1 cellular context compared by ENCODE assay signal in the genomic region with DNA sequence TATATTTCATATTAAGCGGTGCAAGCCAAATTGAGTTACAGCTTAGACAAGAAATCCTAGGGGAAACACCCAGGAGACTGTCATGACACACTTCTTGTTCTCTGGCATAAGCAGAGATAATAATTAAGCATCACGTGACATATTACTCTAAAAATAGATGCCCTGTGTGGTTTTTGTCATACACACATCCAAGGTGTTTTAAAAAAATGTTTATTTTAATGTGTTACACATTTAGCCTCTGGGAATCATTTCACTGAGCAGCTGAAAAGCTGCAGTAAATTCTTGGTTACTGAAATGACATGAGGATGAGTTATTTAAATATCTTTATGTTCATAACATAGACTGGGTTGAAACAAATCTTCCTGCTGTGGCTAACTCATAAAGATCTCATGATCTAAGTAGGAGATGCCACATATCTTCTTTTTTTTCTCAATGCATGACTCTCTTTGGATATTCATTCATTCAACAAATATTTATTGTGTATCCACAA.
TF ChIP-seq lines count a peak whose summit lies in the region.

No MANE protein-coding gene starts in this region.

TF ChIP-seq in GM12878, 131 proteins besides CTCF, POLR2A, EP300 and RAD21 (continued from another document and continues in another):
- TF ChIP-seq, protein P1, sequence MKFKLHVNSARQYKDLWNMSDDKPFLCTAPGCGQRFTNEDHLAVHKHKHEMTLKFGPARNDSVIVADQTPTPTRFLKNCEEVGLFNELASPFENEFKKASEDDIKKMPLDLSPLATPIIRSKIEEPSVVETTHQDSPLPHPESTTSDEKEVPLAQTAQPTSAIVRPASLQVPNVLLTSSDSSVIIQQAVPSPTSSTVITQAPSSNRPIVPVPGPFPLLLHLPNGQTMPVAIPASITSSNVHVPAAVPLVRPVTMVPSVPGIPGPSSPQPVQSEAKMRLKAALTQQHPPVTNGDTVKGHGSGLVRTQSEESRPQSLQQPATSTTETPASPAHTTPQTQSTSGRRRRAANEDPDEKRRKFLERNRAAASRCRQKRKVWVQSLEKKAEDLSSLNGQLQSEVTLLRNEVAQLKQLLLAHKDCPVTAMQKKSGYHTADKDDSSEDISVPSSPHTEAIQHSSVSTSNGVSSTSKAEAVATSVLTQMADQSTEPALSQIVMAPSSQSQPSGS (IDR thresholded peaks at IDR 0.05; ENCODE audit: low read length) = peak; percentile 11; the same call in 1 of the 2 replicates
- TF ChIP-seq BMI1 (IDR thresholded peaks at IDR 0.05; ENCODE audit: borderline replicate concordance) (no peak), SUZ12 (IDR thresholded peaks at IDR 0.05; ENCODE audit: unreplicated experiment) (no peak), SMAD5 (IDR thresholded peaks at IDR 0.05; ENCODE audit: low read depth) (no peak), IKZF2 (IDR thresholded peaks at IDR 0.05) (peak; percentile 8 to 41; a peak in 2 of 4 replicates), SP1 (IDR thresholded peaks at IDR 0.05; ENCODE audit: low read depth, low read length) (no peak), EZH2 (IDR thresholded peaks at IDR 0.05; ENCODE audit: borderline replicate concordance, control insufficient read depth, low read depth, low read length) (no peak), NR2F1 (conservative IDR thresholded peaks at IDR 0.05) (no peak; the same call in 1 of the 2 replicates), STAT1 (conservative IDR thresholded peaks at IDR 0.05) (no peak), ZBED1 (IDR thresholded peaks at IDR 0.05; ENCODE audit: borderline replicate concordance) (no peak), ASH2L (IDR thresholded peaks at IDR 0.05; ENCODE audit: borderline replicate concordance, low read depth) (no peak), ZZZ3 (IDR thresholded peaks at IDR 0.05; ENCODE audit: control insufficient read depth, insufficient read length, low read depth) (no peak), CHD2 (IDR thresholded peaks at IDR 0.05; ENCODE audit: borderline replicate concordance, low read depth, low read length) (no peak), EGR1 (IDR thresholded peaks at IDR 0.05; ENCODE audit: borderline replicate concordance in 1 of 2, low read depth in 2 of 2, low read length in 2 of 2) (no peak), CBX3 (IDR thresholded peaks at IDR 0.05; ENCODE audit: borderline replicate concordance, low read depth) (no peak), TCF7 (IDR thresholded peaks at IDR 0.05; ENCODE audit: borderline replicate concordance) (no peak), BACH1 (IDR thresholded peaks at IDR 0.05; ENCODE audit: borderline replicate concordance) (no peak), NFXL1 (IDR thresholded peaks at IDR 0.05; ENCODE audit: borderline replicate concordance) (no peak), HDGF (IDR thresholded peaks at IDR 0.05) (no peak), JUND (IDR thresholded peaks at IDR 0.05; ENCODE audit: low read depth, low read length) (no peak), CHD1 (IDR thresholded peaks at IDR 0.05; ENCODE audit: low read depth, low read length) (no peak), ZNF622 (IDR thresholded peaks at IDR 0.05) (no peak), FOXM1 (IDR thresholded peaks at IDR 0.05; ENCODE audit: low read depth, low read length) (no peak), IKZF1 (conservative IDR thresholded peaks at IDR 0.05) (no peak), POLR2AphosphoS5 (IDR thresholded peaks at IDR 0.05; ENCODE audit: low read length) (no peak), TAF1 (IDR thresholded peaks at IDR 0.05; ENCODE audit: borderline replicate concordance, low read depth, low read length) (no peak), NBN (IDR thresholded peaks at IDR 0.05) (no peak), BHLHE40 (IDR thresholded peaks at IDR 0.05; ENCODE audit: borderline replicate concordance in 1 of 2, low read depth in 2 of 2, low read length in 1 of 2) (peak; percentile 72 to 82)
- TF ChIP-seq, protein P2, sequence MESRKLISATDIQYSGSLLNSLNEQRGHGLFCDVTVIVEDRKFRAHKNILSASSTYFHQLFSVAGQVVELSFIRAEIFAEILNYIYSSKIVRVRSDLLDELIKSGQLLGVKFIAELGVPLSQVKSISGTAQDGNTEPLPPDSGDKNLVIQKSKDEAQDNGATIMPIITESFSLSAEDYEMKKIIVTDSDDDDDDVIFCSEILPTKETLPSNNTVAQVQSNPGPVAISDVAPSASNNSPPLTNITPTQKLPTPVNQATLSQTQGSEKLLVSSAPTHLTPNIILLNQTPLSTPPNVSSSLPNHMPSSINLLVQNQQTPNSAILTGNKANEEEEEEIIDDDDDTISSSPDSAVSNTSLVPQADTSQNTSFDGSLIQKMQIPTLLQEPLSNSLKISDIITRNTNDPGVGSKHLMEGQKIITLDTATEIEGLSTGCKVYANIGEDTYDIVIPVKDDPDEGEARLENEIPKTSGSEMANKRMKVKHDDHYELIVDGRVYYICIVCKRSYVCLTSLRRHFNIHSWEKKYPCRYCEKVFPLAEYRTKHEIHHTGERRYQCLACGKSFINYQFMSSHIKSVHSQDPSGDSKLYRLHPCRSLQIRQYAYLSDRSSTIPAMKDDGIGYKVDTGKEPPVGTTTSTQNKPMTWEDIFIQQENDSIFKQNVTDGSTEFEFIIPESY (IDR thresholded peaks at IDR 0.05) = no peak
- TF ChIP-seq, protein P3, sequence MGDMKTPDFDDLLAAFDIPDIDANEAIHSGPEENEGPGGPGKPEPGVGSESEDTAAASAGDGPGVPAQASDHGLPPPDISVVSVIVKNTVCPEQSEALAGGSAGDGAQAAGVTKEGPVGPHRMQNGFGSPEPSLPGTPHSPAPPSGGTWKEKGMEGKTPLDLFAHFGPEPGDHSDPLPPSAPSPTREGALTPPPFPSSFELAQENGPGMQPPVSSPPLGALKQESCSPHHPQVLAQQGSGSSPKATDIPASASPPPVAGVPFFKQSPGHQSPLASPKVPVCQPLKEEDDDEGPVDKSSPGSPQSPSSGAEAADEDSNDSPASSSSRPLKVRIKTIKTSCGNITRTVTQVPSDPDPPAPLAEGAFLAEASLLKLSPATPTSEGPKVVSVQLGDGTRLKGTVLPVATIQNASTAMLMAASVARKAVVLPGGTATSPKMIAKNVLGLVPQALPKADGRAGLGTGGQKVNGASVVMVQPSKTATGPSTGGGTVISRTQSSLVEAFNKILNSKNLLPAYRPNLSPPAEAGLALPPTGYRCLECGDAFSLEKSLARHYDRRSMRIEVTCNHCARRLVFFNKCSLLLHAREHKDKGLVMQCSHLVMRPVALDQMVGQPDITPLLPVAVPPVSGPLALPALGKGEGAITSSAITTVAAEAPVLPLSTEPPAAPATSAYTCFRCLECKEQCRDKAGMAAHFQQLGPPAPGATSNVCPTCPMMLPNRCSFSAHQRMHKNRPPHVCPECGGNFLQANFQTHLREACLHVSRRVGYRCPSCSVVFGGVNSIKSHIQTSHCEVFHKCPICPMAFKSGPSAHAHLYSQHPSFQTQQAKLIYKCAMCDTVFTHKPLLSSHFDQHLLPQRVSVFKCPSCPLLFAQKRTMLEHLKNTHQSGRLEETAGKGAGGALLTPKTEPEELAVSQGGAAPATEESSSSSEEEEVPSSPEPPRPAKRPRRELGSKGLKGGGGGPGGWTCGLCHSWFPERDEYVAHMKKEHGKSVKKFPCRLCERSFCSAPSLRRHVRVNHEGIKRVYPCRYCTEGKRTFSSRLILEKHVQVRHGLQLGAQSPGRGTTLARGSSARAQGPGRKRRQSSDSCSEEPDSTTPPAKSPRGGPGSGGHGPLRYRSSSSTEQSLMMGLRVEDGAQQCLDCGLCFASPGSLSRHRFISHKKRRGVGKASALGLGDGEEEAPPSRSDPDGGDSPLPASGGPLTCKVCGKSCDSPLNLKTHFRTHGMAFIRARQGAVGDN (IDR thresholded peaks at IDR 0.05) = no peak
- TF ChIP-seq, protein P4, sequence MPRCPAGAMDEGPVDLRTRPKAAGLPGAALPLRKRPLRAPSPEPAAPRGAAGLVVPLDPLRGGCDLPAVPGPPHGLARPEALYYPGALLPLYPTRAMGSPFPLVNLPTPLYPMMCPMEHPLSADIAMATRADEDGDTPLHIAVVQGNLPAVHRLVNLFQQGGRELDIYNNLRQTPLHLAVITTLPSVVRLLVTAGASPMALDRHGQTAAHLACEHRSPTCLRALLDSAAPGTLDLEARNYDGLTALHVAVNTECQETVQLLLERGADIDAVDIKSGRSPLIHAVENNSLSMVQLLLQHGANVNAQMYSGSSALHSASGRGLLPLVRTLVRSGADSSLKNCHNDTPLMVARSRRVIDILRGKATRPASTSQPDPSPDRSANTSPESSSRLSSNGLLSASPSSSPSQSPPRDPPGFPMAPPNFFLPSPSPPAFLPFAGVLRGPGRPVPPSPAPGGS (IDR thresholded peaks at IDR 0.05; ENCODE audit: borderline replicate concordance, insufficient read depth, low read depth, low read length, poor library complexity, severe bottlenecking) = no peak
- TF ChIP-seq, protein P5, sequence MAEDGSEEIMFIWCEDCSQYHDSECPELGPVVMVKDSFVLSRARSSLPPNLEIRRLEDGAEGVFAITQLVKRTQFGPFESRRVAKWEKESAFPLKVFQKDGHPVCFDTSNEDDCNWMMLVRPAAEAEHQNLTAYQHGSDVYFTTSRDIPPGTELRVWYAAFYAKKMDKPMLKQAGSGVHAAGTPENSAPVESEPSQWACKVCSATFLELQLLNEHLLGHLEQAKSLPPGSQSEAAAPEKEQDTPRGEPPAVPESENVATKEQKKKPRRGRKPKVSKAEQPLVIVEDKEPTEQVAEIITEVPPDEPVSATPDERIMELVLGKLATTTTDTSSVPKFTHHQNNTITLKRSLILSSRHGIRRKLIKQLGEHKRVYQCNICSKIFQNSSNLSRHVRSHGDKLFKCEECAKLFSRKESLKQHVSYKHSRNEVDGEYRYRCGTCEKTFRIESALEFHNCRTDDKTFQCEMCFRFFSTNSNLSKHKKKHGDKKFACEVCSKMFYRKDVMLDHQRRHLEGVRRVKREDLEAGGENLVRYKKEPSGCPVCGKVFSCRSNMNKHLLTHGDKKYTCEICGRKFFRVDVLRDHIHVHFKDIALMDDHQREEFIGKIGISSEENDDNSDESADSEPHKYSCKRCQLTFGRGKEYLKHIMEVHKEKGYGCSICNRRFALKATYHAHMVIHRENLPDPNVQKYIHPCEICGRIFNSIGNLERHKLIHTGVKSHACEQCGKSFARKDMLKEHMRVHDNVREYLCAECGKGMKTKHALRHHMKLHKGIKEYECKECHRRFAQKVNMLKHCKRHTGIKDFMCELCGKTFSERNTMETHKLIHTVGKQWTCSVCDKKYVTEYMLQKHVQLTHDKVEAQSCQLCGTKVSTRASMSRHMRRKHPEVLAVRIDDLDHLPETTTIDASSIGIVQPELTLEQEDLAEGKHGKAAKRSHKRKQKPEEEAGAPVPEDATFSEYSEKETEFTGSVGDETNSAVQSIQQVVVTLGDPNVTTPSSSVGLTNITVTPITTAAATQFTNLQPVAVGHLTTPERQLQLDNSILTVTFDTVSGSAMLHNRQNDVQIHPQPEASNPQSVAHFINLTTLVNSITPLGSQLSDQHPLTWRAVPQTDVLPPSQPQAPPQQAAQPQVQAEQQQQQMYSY (CRISPR knock-in tag; IDR thresholded peaks at IDR 0.05) = peak; percentile 52; the same call in 1 of the 2 replicates
- TF ChIP-seq, protein P6, sequence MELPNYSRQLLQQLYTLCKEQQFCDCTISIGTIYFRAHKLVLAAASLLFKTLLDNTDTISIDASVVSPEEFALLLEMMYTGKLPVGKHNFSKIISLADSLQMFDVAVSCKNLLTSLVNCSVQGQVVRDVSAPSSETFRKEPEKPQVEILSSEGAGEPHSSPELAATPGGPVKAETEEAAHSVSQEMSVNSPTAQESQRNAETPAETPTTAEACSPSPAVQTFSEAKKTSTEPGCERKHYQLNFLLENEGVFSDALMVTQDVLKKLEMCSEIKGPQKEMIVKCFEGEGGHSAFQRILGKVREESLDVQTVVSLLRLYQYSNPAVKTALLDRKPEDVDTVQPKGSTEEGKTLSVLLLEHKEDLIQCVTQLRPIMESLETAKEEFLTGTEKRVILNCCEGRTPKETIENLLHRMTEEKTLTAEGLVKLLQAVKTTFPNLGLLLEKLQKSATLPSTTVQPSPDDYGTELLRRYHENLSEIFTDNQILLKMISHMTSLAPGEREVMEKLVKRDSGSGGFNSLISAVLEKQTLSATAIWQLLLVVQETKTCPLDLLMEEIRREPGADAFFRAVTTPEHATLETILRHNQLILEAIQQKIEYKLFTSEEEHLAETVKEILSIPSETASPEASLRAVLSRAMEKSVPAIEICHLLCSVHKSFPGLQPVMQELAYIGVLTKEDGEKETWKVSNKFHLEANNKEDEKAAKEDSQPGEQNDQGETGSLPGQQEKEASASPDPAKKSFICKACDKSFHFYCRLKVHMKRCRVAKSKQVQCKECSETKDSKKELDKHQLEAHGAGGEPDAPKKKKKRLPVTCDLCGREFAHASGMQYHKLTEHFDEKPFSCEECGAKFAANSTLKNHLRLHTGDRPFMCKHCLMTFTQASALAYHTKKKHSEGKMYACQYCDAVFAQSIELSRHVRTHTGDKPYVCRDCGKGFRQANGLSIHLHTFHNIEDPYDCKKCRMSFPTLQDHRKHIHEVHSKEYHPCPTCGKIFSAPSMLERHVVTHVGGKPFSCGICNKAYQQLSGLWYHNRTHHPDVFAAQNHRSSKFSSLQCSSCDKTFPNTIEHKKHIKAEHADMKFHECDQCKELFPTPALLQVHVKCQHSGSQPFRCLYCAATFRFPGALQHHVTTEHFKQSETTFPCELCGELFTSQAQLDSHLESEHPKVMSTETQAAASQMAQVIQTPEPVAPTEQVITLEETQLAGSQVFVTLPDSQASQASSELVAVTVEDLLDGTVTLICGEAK (IDR thresholded peaks at IDR 0.05; ENCODE audit: borderline replicate concordance) = no peak
- TF ChIP-seq, protein P7, sequence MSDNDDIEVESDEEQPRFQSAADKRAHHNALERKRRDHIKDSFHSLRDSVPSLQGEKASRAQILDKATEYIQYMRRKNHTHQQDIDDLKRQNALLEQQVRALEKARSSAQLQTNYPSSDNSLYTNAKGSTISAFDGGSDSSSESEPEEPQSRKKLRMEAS (IDR thresholded peaks at IDR 0.05; ENCODE audit: low read depth, low read length) = no peak
- TF ChIP-seq, protein P8, sequence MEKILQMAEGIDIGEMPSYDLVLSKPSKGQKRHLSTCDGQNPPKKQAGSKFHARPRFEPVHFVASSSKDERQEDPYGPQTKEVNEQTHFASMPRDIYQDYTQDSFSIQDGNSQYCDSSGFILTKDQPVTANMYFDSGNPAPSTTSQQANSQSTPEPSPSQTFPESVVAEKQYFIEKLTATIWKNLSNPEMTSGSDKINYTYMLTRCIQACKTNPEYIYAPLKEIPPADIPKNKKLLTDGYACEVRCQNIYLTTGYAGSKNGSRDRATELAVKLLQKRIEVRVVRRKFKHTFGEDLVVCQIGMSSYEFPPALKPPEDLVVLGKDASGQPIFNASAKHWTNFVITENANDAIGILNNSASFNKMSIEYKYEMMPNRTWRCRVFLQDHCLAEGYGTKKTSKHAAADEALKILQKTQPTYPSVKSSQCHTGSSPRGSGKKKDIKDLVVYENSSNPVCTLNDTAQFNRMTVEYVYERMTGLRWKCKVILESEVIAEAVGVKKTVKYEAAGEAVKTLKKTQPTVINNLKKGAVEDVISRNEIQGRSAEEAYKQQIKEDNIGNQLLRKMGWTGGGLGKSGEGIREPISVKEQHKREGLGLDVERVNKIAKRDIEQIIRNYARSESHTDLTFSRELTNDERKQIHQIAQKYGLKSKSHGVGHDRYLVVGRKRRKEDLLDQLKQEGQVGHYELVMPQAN (conservative IDR thresholded peaks at IDR 0.05) = no peak
